Comparison of ENCODE assay signal across 1 cellular context in the genomic region with DNA sequence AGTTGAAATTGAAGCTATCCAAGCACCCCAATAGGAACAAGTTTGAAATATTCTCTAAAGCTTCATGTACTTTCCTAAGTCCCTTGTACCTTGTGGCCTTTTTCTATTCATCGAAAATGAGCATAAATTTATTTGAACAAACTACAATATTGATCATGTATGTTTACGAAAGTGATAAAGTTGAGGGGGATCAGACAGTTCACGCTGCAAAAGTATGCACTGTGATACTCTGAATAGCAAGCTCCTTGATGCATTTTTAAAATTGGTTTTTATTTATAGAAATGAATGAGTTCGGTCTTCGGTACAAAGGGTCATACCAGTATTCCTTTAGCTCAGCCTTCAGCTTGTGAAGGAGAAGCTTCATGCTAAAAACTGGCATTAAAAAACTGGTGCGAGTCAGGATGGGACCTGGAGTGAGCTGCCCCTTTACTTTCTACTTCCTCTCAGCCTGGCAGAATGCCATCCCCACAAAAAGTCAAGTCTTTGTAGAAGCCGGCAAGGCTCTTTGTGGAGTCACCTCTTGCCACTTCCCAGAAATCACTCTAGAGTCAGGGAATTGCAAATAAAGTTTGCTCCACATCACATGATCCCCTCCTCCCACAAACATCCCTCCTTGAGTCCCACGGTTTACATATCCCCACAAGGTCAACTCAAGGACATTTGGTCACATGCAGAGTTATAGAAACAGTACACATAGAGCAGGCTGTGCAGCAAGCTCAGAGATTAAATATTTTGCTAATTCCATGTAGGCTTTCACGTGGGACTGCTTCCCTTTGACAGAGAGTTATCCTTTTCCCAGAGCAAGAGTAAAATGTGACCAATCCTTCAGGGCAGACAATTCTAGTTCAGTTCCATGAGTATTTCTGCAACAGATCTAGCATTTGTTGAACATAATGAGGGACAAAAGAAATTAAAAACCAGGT.
TF ChIP-seq lines count a peak whose summit lies in the region.

No MANE protein-coding gene starts in this region.

TF ChIP-seq in HepG2, 621 proteins besides CTCF, POLR2A, EP300 and RAD21 (continued from another document and continues in another):
- TF ChIP-seq, protein P1, sequence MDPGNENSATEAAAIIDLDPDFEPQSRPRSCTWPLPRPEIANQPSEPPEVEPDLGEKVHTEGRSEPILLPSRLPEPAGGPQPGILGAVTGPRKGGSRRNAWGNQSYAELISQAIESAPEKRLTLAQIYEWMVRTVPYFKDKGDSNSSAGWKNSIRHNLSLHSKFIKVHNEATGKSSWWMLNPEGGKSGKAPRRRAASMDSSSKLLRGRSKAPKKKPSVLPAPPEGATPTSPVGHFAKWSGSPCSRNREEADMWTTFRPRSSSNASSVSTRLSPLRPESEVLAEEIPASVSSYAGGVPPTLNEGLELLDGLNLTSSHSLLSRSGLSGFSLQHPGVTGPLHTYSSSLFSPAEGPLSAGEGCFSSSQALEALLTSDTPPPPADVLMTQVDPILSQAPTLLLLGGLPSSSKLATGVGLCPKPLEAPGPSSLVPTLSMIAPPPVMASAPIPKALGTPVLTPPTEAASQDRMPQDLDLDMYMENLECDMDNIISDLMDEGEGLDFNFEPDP (CRISPR knock-in tag; conservative IDR thresholded peaks at IDR 0.05), result 0 out of 2 replicates have a peak, but pooled peaks have one; percentile 56
- TF ChIP-seq THYN1 (CRISPR knock-in tag; IDR thresholded peaks at IDR 0.05; ENCODE audit: borderline replicate concordance, low read depth), result no peak
- no peak for TF ChIP-seq ZNF382 (CRISPR knock-in tag; IDR thresholded peaks at IDR 0.05; ENCODE audit: borderline replicate concordance)
- TF ChIP-seq, protein P2, sequence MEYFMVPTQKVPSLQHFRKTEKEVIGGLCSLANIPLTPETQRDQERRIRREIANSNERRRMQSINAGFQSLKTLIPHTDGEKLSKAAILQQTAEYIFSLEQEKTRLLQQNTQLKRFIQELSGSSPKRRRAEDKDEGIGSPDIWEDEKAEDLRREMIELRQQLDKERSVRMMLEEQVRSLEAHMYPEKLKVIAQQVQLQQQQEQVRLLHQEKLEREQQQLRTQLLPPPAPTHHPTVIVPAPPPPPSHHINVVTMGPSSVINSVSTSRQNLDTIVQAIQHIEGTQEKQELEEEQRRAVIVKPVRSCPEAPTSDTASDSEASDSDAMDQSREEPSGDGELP (IDR thresholded peaks at IDR 0.05; ENCODE audit: borderline replicate concordance, low read depth), result peak; percentile 76; the same call in 1 of the 2 replicates
- TF ChIP-seq MLX (CRISPR knock-in tag; IDR thresholded peaks at IDR 0.05), result peak; percentile 92
- TF ChIP-seq, protein P3, sequence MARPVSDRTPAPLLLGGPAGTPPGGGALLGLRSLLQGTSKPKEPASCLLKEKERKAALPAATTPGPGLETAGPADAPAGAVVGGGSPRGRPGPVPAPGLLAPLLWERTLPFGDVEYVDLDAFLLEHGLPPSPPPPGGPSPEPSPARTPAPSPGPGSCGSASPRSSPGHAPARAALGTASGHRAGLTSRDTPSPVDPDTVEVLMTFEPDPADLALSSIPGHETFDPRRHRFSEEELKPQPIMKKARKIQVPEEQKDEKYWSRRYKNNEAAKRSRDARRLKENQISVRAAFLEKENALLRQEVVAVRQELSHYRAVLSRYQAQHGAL (CRISPR knock-in tag; IDR thresholded peaks at IDR 0.05; ENCODE audit: not compliant biosample characterization), result peak; percentile 34
- TF ChIP-seq SP5 (CRISPR knock-in tag; IDR thresholded peaks at IDR 0.05; ENCODE audit: borderline replicate concordance, low read depth), result peak; percentile 95
- no peak for TF ChIP-seq ZNF703 (CRISPR knock-in tag; IDR thresholded peaks at IDR 0.05; ENCODE audit: borderline replicate concordance)
- TF ChIP-seq SNAPC2 (CRISPR knock-in tag; IDR thresholded peaks at IDR 0.05), result peak; percentile 54; the same call in 1 of the 2 replicates
- TF ChIP-seq ISL2 (CRISPR knock-in tag; IDR thresholded peaks at IDR 0.05), result peak; percentile 99
- no peak for TF ChIP-seq HNRNPUL1 (IDR thresholded peaks at IDR 0.05; ENCODE audit: low read depth, low read length)
- peak; percentile 98 for TF ChIP-seq TCF7 (IDR thresholded peaks at IDR 0.05; ENCODE audit: low read depth)
- TF ChIP-seq CHCHD3 (CRISPR knock-in tag; IDR thresholded peaks at IDR 0.05), result no peak
- peak; percentile 58; the same call in 1 of the 2 replicates for TF ChIP-seq JDP2 (CRISPR knock-in tag; IDR thresholded peaks at IDR 0.05; ENCODE audit: borderline replicate concordance)
- TF ChIP-seq, protein P4, sequence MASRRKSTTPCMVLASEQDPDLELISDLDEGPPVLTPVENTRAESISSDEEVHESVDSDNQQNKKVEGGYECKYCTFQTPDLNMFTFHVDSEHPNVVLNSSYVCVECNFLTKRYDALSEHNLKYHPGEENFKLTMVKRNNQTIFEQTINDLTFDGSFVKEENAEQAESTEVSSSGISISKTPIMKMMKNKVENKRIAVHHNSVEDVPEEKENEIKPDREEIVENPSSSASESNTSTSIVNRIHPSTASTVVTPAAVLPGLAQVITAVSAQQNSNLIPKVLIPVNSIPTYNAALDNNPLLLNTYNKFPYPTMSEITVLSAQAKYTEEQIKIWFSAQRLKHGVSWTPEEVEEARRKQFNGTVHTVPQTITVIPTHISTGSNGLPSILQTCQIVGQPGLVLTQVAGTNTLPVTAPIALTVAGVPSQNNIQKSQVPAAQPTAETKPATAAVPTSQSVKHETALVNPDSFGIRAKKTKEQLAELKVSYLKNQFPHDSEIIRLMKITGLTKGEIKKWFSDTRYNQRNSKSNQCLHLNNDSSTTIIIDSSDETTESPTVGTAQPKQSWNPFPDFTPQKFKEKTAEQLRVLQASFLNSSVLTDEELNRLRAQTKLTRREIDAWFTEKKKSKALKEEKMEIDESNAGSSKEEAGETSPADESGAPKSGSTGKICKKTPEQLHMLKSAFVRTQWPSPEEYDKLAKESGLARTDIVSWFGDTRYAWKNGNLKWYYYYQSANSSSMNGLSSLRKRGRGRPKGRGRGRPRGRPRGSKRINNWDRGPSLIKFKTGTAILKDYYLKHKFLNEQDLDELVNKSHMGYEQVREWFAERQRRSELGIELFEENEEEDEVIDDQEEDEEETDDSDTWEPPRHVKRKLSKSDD (CRISPR knock-in tag; IDR thresholded peaks at IDR 0.05; ENCODE audit: low read depth), result no peak
- TF ChIP-seq ZNF674 (CRISPR knock-in tag; IDR thresholded peaks at IDR 0.05; ENCODE audit: low read depth), result no peak
- TF ChIP-seq YEATS2 (CRISPR knock-in tag; IDR thresholded peaks at IDR 0.05; ENCODE audit: borderline replicate concordance), result peak; percentile 66; the same call in 1 of the 2 replicates
- peak; percentile 98 for TF ChIP-seq FOXO1 (CRISPR knock-in tag; IDR thresholded peaks at IDR 0.05)
- no peak; the same call in none of the 2 replicates for TF ChIP-seq HDAC1 (CRISPR knock-in tag; IDR thresholded peaks at IDR 0.05)
- TF ChIP-seq ZSCAN9 (CRISPR knock-in tag; IDR thresholded peaks at IDR 0.05; ENCODE audit: borderline replicate concordance), result peak; percentile 87; the same call in 1 of the 2 replicates
- TF ChIP-seq NCOA2 (CRISPR knock-in tag; IDR thresholded peaks at IDR 0.05), result peak; percentile 100
- TF ChIP-seq AHR (CRISPR knock-in tag; IDR thresholded peaks at IDR 0.05), result no peak
- TF ChIP-seq ZNF782 (CRISPR knock-in tag; IDR thresholded peaks at IDR 0.05; ENCODE audit: borderline replicate concordance), result no peak
- TF ChIP-seq KDM5A (IDR thresholded peaks at IDR 0.05; ENCODE audit: borderline replicate concordance, low read length), result no peak; the same call in 1 of the 2 replicates
- no peak for TF ChIP-seq FOXM1 (CRISPR knock-in tag; IDR thresholded peaks at IDR 0.05)
- no peak for TF ChIP-seq ZNF260 (CRISPR knock-in tag; IDR thresholded peaks at IDR 0.05; ENCODE audit: borderline replicate concordance, low read depth)
- TF ChIP-seq U2AF1 (optimal IDR thresholded peaks at IDR 0.05; ENCODE audit: low read depth, low read length), result peak; percentile 83
- no peak for TF ChIP-seq MAF1 (CRISPR knock-in tag; IDR thresholded peaks at IDR 0.05; ENCODE audit: borderline replicate concordance)
- TF ChIP-seq ATRX (CRISPR knock-in tag; IDR thresholded peaks at IDR 0.05; ENCODE audit: borderline replicate concordance), result no peak
- TF ChIP-seq ZSCAN5A (CRISPR knock-in tag; IDR thresholded peaks at IDR 0.05; ENCODE audit: borderline replicate concordance), result no peak; the same call in 1 of the 2 replicates
- TF ChIP-seq KMT2B (CRISPR knock-in tag; IDR thresholded peaks at IDR 0.05), result peak; percentile 38; the same call in 1 of the 2 replicates
- TF ChIP-seq, protein P5, sequence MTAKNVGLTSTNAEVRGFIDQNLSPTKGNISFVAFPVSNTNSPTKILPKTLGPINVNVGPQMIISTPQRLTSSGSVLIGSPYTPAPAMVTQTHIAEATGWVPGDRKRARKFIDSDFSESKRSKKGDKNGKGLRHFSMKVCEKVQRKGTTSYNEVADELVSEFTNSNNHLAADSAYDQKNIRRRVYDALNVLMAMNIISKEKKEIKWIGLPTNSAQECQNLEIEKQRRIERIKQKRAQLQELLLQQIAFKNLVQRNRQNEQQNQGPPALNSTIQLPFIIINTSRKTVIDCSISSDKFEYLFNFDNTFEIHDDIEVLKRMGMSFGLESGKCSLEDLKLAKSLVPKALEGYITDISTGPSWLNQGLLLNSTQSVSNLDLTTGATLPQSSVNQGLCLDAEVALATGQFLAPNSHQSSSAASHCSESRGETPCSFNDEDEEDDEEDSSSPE (CRISPR knock-in tag; IDR thresholded peaks at IDR 0.05), result no peak
- TF ChIP-seq EZH2 (conservative IDR thresholded peaks at IDR 0.05; ENCODE audit: low read depth, low read length), result no peak
- TF ChIP-seq ZBTB1 (CRISPR knock-in tag; IDR thresholded peaks at IDR 0.05; ENCODE audit: borderline replicate concordance), result no peak
- TF ChIP-seq CBFB (CRISPR knock-in tag; IDR thresholded peaks at IDR 0.05), result peak; percentile 71
- TF ChIP-seq ZNF510 (CRISPR knock-in tag; IDR thresholded peaks at IDR 0.05; ENCODE audit: low read depth), result no peak
- TF ChIP-seq CHD4 (IDR thresholded peaks at IDR 0.05; ENCODE audit: borderline replicate concordance, low read length), result peak; percentile 98
- no peak for TF ChIP-seq SP1 (IDR thresholded peaks at IDR 0.05)
- no peak for TF ChIP-seq SP1 (CRISPR knock-in tag; IDR thresholded peaks at IDR 0.05)
- TF ChIP-seq BRD4 (CRISPR knock-in tag; IDR thresholded peaks at IDR 0.05), result no peak; the same call in none of the 2 replicates
- TF ChIP-seq, protein P6, sequence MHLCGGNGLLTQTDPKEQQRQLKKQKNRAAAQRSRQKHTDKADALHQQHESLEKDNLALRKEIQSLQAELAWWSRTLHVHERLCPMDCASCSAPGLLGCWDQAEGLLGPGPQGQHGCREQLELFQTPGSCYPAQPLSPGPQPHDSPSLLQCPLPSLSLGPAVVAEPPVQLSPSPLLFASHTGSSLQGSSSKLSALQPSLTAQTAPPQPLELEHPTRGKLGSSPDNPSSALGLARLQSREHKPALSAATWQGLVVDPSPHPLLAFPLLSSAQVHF (CRISPR knock-in tag; IDR thresholded peaks at IDR 0.05), result no peak
- no peak for TF ChIP-seq ZNF432 (CRISPR knock-in tag; IDR thresholded peaks at IDR 0.05; ENCODE audit: borderline replicate concordance)
- TF ChIP-seq RARA (CRISPR knock-in tag; IDR thresholded peaks at IDR 0.05), result peak; percentile 99
- TF ChIP-seq TCF12 (IDR thresholded peaks at IDR 0.05), result no peak
- TF ChIP-seq TCF12 (CRISPR knock-in tag; IDR thresholded peaks at IDR 0.05), result no peak
- TF ChIP-seq, protein P7, sequence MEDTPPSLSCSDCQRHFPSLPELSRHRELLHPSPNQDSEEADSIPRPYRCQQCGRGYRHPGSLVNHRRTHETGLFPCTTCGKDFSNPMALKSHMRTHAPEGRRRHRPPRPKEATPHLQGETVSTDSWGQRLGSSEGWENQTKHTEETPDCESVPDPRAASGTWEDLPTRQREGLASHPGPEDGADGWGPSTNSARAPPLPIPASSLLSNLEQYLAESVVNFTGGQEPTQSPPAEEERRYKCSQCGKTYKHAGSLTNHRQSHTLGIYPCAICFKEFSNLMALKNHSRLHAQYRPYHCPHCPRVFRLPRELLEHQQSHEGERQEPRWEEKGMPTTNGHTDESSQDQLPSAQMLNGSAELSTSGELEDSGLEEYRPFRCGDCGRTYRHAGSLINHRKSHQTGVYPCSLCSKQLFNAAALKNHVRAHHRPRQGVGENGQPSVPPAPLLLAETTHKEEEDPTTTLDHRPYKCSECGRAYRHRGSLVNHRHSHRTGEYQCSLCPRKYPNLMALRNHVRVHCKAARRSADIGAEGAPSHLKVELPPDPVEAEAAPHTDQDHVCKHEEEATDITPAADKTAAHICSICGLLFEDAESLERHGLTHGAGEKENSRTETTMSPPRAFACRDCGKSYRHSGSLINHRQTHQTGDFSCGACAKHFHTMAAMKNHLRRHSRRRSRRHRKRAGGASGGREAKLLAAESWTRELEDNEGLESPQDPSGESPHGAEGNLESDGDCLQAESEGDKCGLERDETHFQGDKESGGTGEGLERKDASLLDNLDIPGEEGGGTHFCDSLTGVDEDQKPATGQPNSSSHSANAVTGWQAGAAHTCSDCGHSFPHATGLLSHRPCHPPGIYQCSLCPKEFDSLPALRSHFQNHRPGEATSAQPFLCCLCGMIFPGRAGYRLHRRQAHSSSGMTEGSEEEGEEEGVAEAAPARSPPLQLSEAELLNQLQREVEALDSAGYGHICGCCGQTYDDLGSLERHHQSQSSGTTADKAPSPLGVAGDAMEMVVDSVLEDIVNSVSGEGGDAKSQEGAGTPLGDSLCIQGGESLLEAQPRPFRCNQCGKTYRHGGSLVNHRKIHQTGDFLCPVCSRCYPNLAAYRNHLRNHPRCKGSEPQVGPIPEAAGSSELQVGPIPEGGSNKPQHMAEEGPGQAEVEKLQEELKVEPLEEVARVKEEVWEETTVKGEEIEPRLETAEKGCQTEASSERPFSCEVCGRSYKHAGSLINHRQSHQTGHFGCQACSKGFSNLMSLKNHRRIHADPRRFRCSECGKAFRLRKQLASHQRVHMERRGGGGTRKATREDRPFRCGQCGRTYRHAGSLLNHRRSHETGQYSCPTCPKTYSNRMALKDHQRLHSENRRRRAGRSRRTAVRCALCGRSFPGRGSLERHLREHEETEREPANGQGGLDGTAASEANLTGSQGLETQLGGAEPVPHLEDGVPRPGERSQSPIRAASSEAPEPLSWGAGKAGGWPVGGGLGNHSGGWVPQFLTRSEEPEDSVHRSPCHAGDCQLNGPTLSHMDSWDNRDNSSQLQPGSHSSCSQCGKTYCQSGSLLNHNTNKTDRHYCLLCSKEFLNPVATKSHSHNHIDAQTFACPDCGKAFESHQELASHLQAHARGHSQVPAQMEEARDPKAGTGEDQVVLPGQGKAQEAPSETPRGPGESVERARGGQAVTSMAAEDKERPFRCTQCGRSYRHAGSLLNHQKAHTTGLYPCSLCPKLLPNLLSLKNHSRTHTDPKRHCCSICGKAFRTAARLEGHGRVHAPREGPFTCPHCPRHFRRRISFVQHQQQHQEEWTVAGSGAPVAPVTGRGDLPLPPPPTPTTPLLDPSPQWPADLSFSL (CRISPR knock-in tag; IDR thresholded peaks at IDR 0.05), result no peak
